32 cellular contexts compared by ENCODE assay signal in the genomic region with DNA sequence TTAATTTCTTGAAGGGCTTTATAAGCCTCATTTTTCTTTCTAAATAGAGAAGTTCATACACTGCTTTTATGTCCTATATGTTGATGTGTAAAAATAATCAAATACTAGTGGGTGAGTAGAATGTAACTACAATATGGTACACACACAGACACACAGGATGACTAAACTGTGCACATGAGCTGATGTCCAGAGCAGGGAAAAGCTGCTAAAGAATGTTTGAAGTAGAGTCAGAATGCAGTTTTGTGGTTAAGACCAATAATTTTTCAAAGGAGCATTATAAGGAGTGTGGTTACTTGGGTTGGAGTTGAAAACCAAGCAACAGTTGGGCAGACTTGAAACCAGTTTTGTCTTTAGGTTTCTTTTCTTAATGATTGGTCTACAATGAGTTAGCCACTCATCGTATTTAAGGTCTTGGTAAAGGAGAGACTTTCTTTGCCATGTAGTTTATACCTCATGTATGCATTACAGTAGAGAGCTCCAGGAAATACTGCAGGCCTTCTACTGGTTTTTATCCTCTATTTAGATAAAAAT.
A peak's percentile ranks its signal among the peaks of the same experiment; 100 is the strongest.
DNase-seq lines count a peak whose midpoint lies in the region; ATAC-seq and TF ChIP-seq lines count a peak whose summit lies in the region.
"Had no signal": no experiment of that assay in that cellular context is flagged by ENCODE, and none has a peak within 500 bp of the region (broad histone marks: within the 10 kb centered on the region; RNA-seq: fewer than 3 reads in every experiment).

No MANE protein-coding gene starts in this region.

- H3K36me3 ChIP-seq in mammary epithelial cell (ENCODE audit: insufficient read depth, low read length) (no peaks in the 10 kb centered on the region), kidney epithelial cell (ENCODE audit: control insufficient read depth, insufficient read depth, low read length) (no peaks in the 10 kb centered on the region)
- H3K36me3 ChIP-seq: breast epithelium, prostate gland, upper lobe of left lung had no signal

- H3K9me3 ChIP-seq in mammary epithelial cell (replicated peaks; ENCODE audit: insufficient read depth, low read length), result no peaks in the 10 kb centered on the region
- H3K9me3 ChIP-seq: breast epithelium, prostate gland, upper lobe of left lung had no signal

- H3K27me3 Mint-ChIP-seq in MCF 10A (ENCODE audit: insufficient read depth, unreplicated experiment) (no peaks in the 10 kb centered on the region), chondrocyte (ENCODE audit: low read depth) (peaks cover 8% of the 10 kb centered on the region)

- dilution Hi-C loops in mammary epithelial cell (cut with HindIII; ENCODE audit: low sequenced_read_pairs), result no loop called here

- peak; percentile 57 for DNase-seq in mammary epithelial cell
- no peak for DNase-seq in MCF 10A (ENCODE audit: unreplicated experiment)
- peak; percentile 65 for DNase-seq in astrocyte of the spinal cord (ENCODE audit: low read depth, low spot score)
- peak; percentile 1 for DNase-seq in kidney epithelial cell (ENCODE audit: low read depth)
- DNase-seq in sciatic nerve (ENCODE audit: low spot score), result no peak
- no peak for DNase-seq in chondrocyte (ENCODE audit: low spot score)
- DNase-seq: activated CD4-positive, alpha-beta memory T cell treated with anti-CD3 and anti-CD28 coated beads, Interleukin-2, amount 10 ng/mL, durations not matched to agents 7 days and 5 days; activated CD4-positive, CD25-positive, alpha-beta regulatory T cell treated with anti-CD3 and anti-CD28 coated beads, Interleukin-2, amount 50 U/mL, for 72 hours; activated CD8-positive, alpha-beta memory T cell treated with anti-CD3 and anti-CD28 coated beads, Interleukin-2, amount 50 U/mL, for 4 hours; activated naive CD4-positive, alpha-beta T cell; C1 segment of cervical spinal cord; GDM1; head of caudate nucleus; islet precursor cell; left ventricle myocardium superior; naive thymus-derived CD4-positive, alpha-beta T cell; NCI-H1417 treated with DMSO at 0.1 percent for 48 hours; NCI-H2081; NCI-H2227 treated with DMSO at 0.1 percent for 48 hours; NCI-H526 treated with DMSO at 0.1 percent for 48 hours; nucleus accumbens; SHP77 treated with DMSO at 0.1 percent for 48 hours; stimulated activated CD4-positive, alpha-beta T cell treated with anti-CD3 and anti-CD28 coated beads, Interleukin-15, amount 100 ng/mL, for 24 hours; stimulated activated CD4-positive, alpha-beta T cell treated with anti-CD3 and anti-CD28 coated beads, Interleukin-4, amount 100 ng/mL, for 4 hours; upper lobe of left lung had no signal

- TF ChIP-seq CTCF in mammary epithelial cell (conservative IDR thresholded peaks at IDR 0.05 in 1 of 2, IDR thresholded peaks at IDR 0.05 in 1 of 2; ENCODE audit: extremely low read depth in 1 of 2, insufficient read depth in 1 of 2, low read depth in 1 of 2, low read length in 2 of 2), result no peak
- no peak for TF ChIP-seq CTCF in MCF 10A (IDR thresholded peaks at IDR 0.05; ENCODE audit: unreplicated experiment)
- no peak for TF ChIP-seq CTCF in astrocyte of the spinal cord (IDR thresholded peaks at IDR 0.05; ENCODE audit: low read depth, low read length)
- TF ChIP-seq CTCF in kidney epithelial cell (IDR thresholded peaks at IDR 0.05; ENCODE audit: insufficient read depth, low read length, poor library complexity, severe bottlenecking), result no peak
- no peak for TF ChIP-seq CTCF in chondrocyte (IDR thresholded peaks at IDR 0.05)

- BruUV-seq in mammary epithelial cell (replicated peaks; lab: Mats Ljungman, UMichigan), result no TSS peak
- BruUV-seq in MCF 10A (replicated peaks; lab: Mats Ljungman, UMichigan), result no TSS peak

- CTCF ChIA-PET in mammary epithelial cell (lab: Charles Lee; ENCODE audit: low non-redundant PET) (no interaction called here), MCF 10A (lab: Yijun Ruan, JAX) (no interaction called here)

- H3K9me3 Mint-ChIP-seq in MCF 10A (ENCODE audit: unreplicated experiment), result no peaks in the 10 kb centered on the region
- H3K9me3 Mint-ChIP-seq in chondrocyte (ENCODE audit: low read depth), result no peaks in the 10 kb centered on the region
- H3K9me3 Mint-ChIP-seq: activated CD4-positive, alpha-beta memory T cell treated with anti-CD3 and anti-CD28 coated beads, Interleukin-2, amount 10 ng/mL, durations not matched to agents 7 days and 5 days; naive thymus-derived CD4-positive, alpha-beta T cell; T-helper 2 cell treated with Interferon-gamma antibody and Interleukin-4, amounts not matched to agents 5 μg/mL and 100 μg/mL, for 36 hours had no signal

- H3K27ac Mint-ChIP-seq in MCF 10A (ENCODE audit: low read depth, unreplicated experiment), result no peak overlapping the region
- H3K27ac Mint-ChIP-seq in chondrocyte (ENCODE audit: unreplicated experiment), result no peak overlapping the region
- H3K27ac Mint-ChIP-seq: activated CD4-positive, alpha-beta memory T cell treated with anti-CD3 and anti-CD28 coated beads, Interleukin-2, amount 10 ng/mL, durations not matched to agents 7 days and 5 days; naive thymus-derived CD4-positive, alpha-beta T cell; T-helper 2 cell treated with Interferon-gamma antibody and Interleukin-4, amounts not matched to agents 5 μg/mL and 100 μg/mL, for 36 hours had no signal

- H2AFZ ChIP-seq in mammary epithelial cell (ENCODE audit: low read depth, low read length), result no peak overlapping the region

- H3K4me1 Mint-ChIP-seq in MCF 10A (ENCODE audit: insufficient read depth, unreplicated experiment), result peaks cover 4% of the 10 kb centered on the region
- no peaks in the 10 kb centered on the region for H3K4me1 Mint-ChIP-seq in chondrocyte (ENCODE audit: low read depth)
- H3K4me1 Mint-ChIP-seq: naive thymus-derived CD4-positive, alpha-beta T cell had no signal

- no peaks in the 10 kb centered on the region for H3K79me2 ChIP-seq in mammary epithelial cell (ENCODE audit: insufficient read depth, low read length)

- POLR2A ChIA-PET in MCF 10A (lab: Yijun Ruan, JAX), result no interaction called here

- H3K9ac ChIP-seq in mammary epithelial cell (ENCODE audit: insufficient read depth, low read length), result no peak overlapping the region

- H3K4me3 ChIP-seq in mammary epithelial cell (replicated peaks in 1 of 3; ENCODE audit: insufficient read depth in 1 of 3, low read depth in 2 of 3, low read length in 3 of 3) (no peak overlapping the region), astrocyte of the spinal cord (ENCODE audit: low read depth, low read length) (no peak overlapping the region), kidney epithelial cell (ENCODE audit: low read depth, low read length) (no peak overlapping the region)
- H3K4me3 ChIP-seq: breast epithelium, prostate gland, upper lobe of left lung had no signal

- H3K36me3 Mint-ChIP-seq in MCF 10A (ENCODE audit: insufficient read depth, unreplicated experiment) (no peaks in the 10 kb centered on the region), chondrocyte (ENCODE audit: low read depth) (no peaks in the 10 kb centered on the region)

- no peak overlapping the region for H3K4me2 ChIP-seq in mammary epithelial cell (ENCODE audit: insufficient read depth, low read depth, low read length)

- H3K4me3 Mint-ChIP-seq in MCF 10A (ENCODE audit: unreplicated experiment) (no peak overlapping the region), chondrocyte (ENCODE audit: unreplicated experiment) (no peak overlapping the region)
- H3K4me3 Mint-ChIP-seq: activated CD4-positive, alpha-beta memory T cell treated with anti-CD3 and anti-CD28 coated beads, Interleukin-2, amount 10 ng/mL, durations not matched to agents 7 days and 5 days; naive thymus-derived CD4-positive, alpha-beta T cell; T-helper 2 cell treated with Interferon-gamma antibody and Interleukin-4, amounts not matched to agents 5 μg/mL and 100 μg/mL, for 36 hours had no signal

- in situ Hi-C loops in mammary epithelial cell (cut with MboI; ENCODE audit: low sequenced_read_pairs in 2 of 2) (no loop called here), astrocyte of the spinal cord (cut with HindIII; ENCODE audit: low sequenced_read_pairs) (no loop called here)

- H4K20me1 ChIP-seq in mammary epithelial cell (ENCODE audit: insufficient read depth, low read length), result no peaks in the 10 kb centered on the region

- ATAC-seq in sciatic nerve (no peak), GM19467 (IDR thresholded peaks at IDR 0.05; ENCODE audit: unreplicated experiment) (no peak), HG03469 (IDR thresholded peaks at IDR 0.05; ENCODE audit: unreplicated experiment) (no peak)
- ATAC-seq: left ventricle myocardium superior; naive thymus-derived CD4-positive, alpha-beta T cell; Panc1 had no signal

- H3K27ac ChIP-seq in mammary epithelial cell (ENCODE audit: insufficient read depth, low read depth, low read length), result no peak overlapping the region
- H3K27ac ChIP-seq: 22Rv1, breast epithelium, prostate gland, upper lobe of left lung had no signal

- intact Hi-C loops in mammary epithelial cell (cut with micrococcal nuclease), result no loop called here
- intact Hi-C loops in MCF 10A (cut with micrococcal nuclease), result no loop called here
- intact Hi-C loops in sciatic nerve (cut with DNase I), result no loop called here

- WGBS in mammary epithelial cell (ENCODE audit: low coverage, missing lambda C conversion rate), result 100% methylated on average over 1 of the region's 1 CpG

- no peaks in the 10 kb centered on the region for H3K27me3 ChIP-seq in mammary epithelial cell (ENCODE audit: insufficient read depth, low read length)
- H3K27me3 ChIP-seq in kidney epithelial cell (ENCODE audit: control insufficient read depth, insufficient read depth, low read length), result no peaks in the 10 kb centered on the region
- H3K27me3 ChIP-seq: breast epithelium, upper lobe of left lung had no signal

- H3K4me1 ChIP-seq in mammary epithelial cell (ENCODE audit: insufficient read depth, low read length), result peaks cover 4% of the 10 kb centered on the region
- H3K4me1 ChIP-seq: breast epithelium, prostate gland, upper lobe of left lung had no signal

Comparison
In these comparisons a context has a peak if more than half of its experiments do, and no peak if none do; other contexts are left out.
1. DNase-seq: peak in mammary epithelial cell (single experiment), astrocyte of the spinal cord (single experiment) and kidney epithelial cell (single experiment); none in MCF 10A (single experiment), sciatic nerve (single experiment) and chondrocyte (single experiment).